ENCODE assay signal across 1 cellular context in the genomic region with DNA sequence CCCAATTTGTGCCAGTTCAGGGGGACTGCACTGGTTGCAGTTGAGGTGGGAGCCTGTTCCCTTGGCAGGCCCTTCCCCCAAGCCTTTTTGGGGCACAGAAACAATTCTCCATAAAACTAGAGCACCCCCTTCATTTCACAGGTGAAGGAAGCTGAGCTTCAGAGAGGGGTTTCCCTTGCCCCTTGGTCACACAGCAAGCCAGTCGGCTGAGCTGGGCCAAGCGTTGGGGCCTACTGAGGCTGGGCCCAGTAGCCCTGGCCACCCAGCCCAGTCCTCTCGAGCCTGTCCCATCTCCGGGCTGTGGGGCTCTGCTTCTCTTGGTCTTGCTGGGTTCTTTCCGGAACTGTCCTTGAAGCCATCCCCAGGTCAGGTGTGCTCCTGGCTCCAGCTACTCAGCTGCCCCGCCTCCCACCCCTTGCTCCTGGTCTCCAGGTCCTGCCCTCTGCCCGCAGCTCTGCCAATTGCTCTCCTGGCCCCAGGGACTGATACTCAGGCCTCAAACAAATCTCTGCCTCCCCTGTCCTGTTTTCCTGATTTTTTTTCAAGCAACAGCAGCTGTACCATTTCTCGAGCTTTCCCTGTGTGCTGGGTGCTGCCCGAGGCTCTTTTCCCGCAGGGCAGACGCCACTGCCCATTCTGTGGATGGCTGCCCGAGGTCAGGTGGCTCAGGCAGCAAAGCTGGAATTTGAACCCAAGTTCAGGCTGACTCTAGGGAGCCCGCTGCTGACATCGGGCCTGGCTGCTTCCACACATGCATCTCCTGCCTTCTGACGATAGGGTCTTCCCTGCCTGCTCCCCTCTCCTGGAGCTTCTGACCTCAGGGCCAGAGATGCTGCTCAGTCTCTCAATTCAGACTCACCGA.
TF ChIP-seq lines count a peak whose summit lies in the region.

No MANE protein-coding gene starts in this region.

TF ChIP-seq in HepG2, 621 proteins besides CTCF, POLR2A, EP300 and RAD21 (continued from another document and continues in another):
- TF ChIP-seq, protein P1, sequence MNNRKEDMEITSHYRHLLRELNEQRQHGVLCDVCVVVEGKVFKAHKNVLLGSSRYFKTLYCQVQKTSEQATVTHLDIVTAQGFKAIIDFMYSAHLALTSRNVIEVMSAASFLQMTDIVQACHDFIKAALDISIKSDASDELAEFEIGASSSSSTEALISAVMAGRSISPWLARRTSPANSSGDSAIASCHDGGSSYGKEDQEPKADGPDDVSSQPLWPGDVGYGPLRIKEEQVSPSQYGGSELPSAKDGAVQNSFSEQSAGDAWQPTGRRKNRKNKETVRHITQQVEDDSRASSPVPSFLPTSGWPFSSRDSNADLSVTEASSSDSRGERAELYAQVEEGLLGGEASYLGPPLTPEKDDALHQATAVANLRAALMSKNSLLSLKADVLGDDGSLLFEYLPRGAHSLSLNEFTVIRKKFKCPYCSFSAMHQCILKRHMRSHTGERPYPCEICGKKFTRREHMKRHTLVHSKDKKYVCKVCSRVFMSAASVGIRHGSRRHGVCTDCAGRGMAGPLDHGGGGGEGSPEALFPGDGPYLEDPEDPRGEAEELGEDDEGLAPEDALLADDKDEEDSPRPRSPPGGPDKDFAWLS (CRISPR knock-in tag; IDR thresholded peaks at IDR 0.05; ENCODE audit: borderline replicate concordance) = no peak
- TF ChIP-seq NFATC3 (CRISPR knock-in tag; IDR thresholded peaks at IDR 0.05) (no peak), ZEB1 (IDR thresholded peaks at IDR 0.05; ENCODE audit: insufficient replicate concordance, low read depth) (no peak), NONO (IDR thresholded peaks at IDR 0.05) (no peak), NONO (CRISPR knock-in tag; conservative IDR thresholded peaks at IDR 0.05) (no peak), ZNF484 (CRISPR knock-in tag; IDR thresholded peaks at IDR 0.05; ENCODE audit: borderline replicate concordance, low read depth) (no peak), ZBTB1 (CRISPR knock-in tag; IDR thresholded peaks at IDR 0.05; ENCODE audit: borderline replicate concordance) (no peak), KMT2A (CRISPR knock-in tag; IDR thresholded peaks at IDR 0.05) (no peak), ZNF253 (CRISPR knock-in tag; IDR thresholded peaks at IDR 0.05; ENCODE audit: borderline replicate concordance) (no peak), SNAPC2 (CRISPR knock-in tag; IDR thresholded peaks at IDR 0.05) (no peak), SYNCRIP (IDR thresholded peaks at IDR 0.05; ENCODE audit: insufficient read depth, low read depth, low read length) (no peak), FOXP1 (IDR thresholded peaks at IDR 0.05) (no peak), FOXP1 (CRISPR knock-in tag; IDR thresholded peaks at IDR 0.05) (no peak), ZNF777 (CRISPR knock-in tag; IDR thresholded peaks at IDR 0.05) (no peak), ZNF605 (CRISPR knock-in tag; IDR thresholded peaks at IDR 0.05) (no peak), SRSF1 (optimal IDR thresholded peaks at IDR 0.05; ENCODE audit: low read depth, low read length) (peak; percentile 40), ZNF17 (CRISPR knock-in tag; IDR thresholded peaks at IDR 0.05) (no peak), RXRB (CRISPR knock-in tag; IDR thresholded peaks at IDR 0.05; ENCODE audit: borderline replicate concordance) (no peak), PITX1 (CRISPR knock-in tag; IDR thresholded peaks at IDR 0.05) (peak; percentile 13; the same call in 1 of the 2 replicates), NFE2L2 (IDR thresholded peaks at IDR 0.05; ENCODE audit: low read length) (no peak), ADNP (CRISPR knock-in tag; IDR thresholded peaks at IDR 0.05) (0 out of 2 replicates have a peak, but pooled peaks have one; percentile 64), CENPX (CRISPR knock-in tag; IDR thresholded peaks at IDR 0.05) (no peak), SRY (CRISPR knock-in tag; IDR thresholded peaks at IDR 0.05) (peak; percentile 60; the same call in 1 of the 2 replicates)
- TF ChIP-seq, protein P2, sequence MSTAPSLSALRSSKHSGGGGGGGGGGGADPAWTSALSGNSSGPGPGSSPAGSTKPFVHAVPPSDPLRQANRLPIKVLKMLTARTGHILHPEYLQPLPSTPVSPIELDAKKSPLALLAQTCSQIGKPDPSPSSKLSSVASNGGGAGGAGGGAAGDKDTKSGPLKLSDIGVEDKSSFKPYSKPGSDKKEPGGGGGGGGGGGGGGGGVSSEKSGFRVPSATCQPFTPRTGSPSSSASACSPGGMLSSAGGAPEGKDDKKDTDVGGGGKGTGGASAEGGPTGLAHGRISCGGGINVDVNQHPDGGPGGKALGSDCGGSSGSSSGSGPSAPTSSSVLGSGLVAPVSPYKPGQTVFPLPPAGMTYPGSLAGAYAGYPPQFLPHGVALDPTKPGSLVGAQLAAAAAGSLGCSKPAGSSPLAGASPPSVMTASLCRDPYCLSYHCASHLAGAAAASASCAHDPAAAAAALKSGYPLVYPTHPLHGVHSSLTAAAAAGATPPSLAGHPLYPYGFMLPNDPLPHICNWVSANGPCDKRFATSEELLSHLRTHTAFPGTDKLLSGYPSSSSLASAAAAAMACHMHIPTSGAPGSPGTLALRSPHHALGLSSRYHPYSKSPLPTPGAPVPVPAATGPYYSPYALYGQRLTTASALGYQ (CRISPR knock-in tag; IDR thresholded peaks at IDR 0.05) = no peak
- TF ChIP-seq, protein P3, sequence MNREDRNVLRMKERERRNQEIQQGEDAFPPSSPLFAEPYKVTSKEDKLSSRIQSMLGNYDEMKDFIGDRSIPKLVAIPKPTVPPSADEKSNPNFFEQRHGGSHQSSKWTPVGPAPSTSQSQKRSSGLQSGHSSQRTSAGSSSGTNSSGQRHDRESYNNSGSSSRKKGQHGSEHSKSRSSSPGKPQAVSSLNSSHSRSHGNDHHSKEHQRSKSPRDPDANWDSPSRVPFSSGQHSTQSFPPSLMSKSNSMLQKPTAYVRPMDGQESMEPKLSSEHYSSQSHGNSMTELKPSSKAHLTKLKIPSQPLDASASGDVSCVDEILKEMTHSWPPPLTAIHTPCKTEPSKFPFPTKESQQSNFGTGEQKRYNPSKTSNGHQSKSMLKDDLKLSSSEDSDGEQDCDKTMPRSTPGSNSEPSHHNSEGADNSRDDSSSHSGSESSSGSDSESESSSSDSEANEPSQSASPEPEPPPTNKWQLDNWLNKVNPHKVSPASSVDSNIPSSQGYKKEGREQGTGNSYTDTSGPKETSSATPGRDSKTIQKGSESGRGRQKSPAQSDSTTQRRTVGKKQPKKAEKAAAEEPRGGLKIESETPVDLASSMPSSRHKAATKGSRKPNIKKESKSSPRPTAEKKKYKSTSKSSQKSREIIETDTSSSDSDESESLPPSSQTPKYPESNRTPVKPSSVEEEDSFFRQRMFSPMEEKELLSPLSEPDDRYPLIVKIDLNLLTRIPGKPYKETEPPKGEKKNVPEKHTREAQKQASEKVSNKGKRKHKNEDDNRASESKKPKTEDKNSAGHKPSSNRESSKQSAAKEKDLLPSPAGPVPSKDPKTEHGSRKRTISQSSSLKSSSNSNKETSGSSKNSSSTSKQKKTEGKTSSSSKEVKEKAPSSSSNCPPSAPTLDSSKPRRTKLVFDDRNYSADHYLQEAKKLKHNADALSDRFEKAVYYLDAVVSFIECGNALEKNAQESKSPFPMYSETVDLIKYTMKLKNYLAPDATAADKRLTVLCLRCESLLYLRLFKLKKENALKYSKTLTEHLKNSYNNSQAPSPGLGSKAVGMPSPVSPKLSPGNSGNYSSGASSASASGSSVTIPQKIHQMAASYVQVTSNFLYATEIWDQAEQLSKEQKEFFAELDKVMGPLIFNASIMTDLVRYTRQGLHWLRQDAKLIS (CRISPR knock-in tag; IDR thresholded peaks at IDR 0.05) = no peak
- TF ChIP-seq, protein P4, sequence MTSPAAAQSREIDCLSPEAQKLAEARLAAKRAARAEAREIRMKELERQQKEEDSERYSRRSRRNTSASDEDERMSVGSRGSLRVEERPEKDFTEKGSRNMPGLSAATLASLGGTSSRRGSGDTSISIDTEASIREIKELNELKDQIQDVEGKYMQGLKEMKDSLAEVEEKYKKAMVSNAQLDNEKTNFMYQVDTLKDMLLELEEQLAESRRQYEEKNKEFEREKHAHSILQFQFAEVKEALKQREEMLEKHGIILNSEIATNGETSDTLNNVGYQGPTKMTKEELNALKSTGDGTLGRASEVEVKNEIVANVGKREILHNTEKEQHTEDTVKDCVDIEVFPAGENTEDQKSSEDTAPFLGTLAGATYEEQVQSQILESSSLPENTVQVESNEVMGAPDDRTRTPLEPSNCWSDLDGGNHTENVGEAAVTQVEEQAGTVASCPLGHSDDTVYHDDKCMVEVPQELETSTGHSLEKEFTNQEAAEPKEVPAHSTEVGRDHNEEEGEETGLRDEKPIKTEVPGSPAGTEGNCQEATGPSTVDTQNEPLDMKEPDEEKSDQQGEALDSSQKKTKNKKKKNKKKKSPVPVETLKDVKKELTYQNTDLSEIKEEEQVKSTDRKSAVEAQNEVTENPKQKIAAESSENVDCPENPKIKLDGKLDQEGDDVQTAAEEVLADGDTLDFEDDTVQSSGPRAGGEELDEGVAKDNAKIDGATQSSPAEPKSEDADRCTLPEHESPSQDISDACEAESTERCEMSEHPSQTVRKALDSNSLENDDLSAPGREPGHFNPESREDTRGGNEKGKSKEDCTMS (CRISPR knock-in tag; conservative IDR thresholded peaks at IDR 0.05) = no peak
- TF ChIP-seq, protein P5, sequence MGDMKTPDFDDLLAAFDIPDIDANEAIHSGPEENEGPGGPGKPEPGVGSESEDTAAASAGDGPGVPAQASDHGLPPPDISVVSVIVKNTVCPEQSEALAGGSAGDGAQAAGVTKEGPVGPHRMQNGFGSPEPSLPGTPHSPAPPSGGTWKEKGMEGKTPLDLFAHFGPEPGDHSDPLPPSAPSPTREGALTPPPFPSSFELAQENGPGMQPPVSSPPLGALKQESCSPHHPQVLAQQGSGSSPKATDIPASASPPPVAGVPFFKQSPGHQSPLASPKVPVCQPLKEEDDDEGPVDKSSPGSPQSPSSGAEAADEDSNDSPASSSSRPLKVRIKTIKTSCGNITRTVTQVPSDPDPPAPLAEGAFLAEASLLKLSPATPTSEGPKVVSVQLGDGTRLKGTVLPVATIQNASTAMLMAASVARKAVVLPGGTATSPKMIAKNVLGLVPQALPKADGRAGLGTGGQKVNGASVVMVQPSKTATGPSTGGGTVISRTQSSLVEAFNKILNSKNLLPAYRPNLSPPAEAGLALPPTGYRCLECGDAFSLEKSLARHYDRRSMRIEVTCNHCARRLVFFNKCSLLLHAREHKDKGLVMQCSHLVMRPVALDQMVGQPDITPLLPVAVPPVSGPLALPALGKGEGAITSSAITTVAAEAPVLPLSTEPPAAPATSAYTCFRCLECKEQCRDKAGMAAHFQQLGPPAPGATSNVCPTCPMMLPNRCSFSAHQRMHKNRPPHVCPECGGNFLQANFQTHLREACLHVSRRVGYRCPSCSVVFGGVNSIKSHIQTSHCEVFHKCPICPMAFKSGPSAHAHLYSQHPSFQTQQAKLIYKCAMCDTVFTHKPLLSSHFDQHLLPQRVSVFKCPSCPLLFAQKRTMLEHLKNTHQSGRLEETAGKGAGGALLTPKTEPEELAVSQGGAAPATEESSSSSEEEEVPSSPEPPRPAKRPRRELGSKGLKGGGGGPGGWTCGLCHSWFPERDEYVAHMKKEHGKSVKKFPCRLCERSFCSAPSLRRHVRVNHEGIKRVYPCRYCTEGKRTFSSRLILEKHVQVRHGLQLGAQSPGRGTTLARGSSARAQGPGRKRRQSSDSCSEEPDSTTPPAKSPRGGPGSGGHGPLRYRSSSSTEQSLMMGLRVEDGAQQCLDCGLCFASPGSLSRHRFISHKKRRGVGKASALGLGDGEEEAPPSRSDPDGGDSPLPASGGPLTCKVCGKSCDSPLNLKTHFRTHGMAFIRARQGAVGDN (CRISPR knock-in tag; IDR thresholded peaks at IDR 0.05) = peak; percentile 97
- TF ChIP-seq, protein P6, sequence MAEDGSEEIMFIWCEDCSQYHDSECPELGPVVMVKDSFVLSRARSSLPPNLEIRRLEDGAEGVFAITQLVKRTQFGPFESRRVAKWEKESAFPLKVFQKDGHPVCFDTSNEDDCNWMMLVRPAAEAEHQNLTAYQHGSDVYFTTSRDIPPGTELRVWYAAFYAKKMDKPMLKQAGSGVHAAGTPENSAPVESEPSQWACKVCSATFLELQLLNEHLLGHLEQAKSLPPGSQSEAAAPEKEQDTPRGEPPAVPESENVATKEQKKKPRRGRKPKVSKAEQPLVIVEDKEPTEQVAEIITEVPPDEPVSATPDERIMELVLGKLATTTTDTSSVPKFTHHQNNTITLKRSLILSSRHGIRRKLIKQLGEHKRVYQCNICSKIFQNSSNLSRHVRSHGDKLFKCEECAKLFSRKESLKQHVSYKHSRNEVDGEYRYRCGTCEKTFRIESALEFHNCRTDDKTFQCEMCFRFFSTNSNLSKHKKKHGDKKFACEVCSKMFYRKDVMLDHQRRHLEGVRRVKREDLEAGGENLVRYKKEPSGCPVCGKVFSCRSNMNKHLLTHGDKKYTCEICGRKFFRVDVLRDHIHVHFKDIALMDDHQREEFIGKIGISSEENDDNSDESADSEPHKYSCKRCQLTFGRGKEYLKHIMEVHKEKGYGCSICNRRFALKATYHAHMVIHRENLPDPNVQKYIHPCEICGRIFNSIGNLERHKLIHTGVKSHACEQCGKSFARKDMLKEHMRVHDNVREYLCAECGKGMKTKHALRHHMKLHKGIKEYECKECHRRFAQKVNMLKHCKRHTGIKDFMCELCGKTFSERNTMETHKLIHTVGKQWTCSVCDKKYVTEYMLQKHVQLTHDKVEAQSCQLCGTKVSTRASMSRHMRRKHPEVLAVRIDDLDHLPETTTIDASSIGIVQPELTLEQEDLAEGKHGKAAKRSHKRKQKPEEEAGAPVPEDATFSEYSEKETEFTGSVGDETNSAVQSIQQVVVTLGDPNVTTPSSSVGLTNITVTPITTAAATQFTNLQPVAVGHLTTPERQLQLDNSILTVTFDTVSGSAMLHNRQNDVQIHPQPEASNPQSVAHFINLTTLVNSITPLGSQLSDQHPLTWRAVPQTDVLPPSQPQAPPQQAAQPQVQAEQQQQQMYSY (CRISPR knock-in tag; IDR thresholded peaks at IDR 0.05) = no peak
- TF ChIP-seq, protein P7, sequence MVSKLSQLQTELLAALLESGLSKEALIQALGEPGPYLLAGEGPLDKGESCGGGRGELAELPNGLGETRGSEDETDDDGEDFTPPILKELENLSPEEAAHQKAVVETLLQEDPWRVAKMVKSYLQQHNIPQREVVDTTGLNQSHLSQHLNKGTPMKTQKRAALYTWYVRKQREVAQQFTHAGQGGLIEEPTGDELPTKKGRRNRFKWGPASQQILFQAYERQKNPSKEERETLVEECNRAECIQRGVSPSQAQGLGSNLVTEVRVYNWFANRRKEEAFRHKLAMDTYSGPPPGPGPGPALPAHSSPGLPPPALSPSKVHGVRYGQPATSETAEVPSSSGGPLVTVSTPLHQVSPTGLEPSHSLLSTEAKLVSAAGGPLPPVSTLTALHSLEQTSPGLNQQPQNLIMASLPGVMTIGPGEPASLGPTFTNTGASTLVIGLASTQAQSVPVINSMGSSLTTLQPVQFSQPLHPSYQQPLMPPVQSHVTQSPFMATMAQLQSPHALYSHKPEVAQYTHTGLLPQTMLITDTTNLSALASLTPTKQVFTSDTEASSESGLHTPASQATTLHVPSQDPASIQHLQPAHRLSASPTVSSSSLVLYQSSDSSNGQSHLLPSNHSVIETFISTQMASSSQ (IDR thresholded peaks at IDR 0.05; ENCODE audit: low read depth) = no peak
- TF ChIP-seq, protein P7 (CRISPR knock-in tag; IDR thresholded peaks at IDR 0.05; ENCODE audit: borderline replicate concordance) = no peak
